25 cellular contexts compared by ENCODE assay signal in genomic region chr9:2285411-2285810, GRCh38.
A peak's percentile ranks its signal among the peaks of the same experiment; 100 is the strongest.
DNase-seq lines count a peak whose midpoint lies in the region; ATAC-seq, FAIRE-seq and TF ChIP-seq lines count a peak whose summit lies in the region.
"Had no signal": no experiment of that assay in that cellular context is flagged by ENCODE, and none has a peak within 500 bp of the region (broad histone marks: within the 10 kb centered on the region; RNA-seq: fewer than 3 reads in every experiment).

No MANE protein-coding gene starts in this region.

- peak overlapping the region; percentile 71; the same call in 1 of the 2 replicates for H2BK5ac ChIP-seq in H1 (ENCODE audit: low read depth, low read length)

- no peak for TF ChIP-seq POLR2A in H1 (IDR thresholded peaks at IDR 0.05; ENCODE audit: control extremely low read depth in 1 of 2, low read depth in 2 of 2, low read length in 2 of 2)

- no peaks in the 10 kb centered on the region; the same call in 1 of the 2 replicates for H3K23me2 ChIP-seq in H1 (ENCODE audit: low read depth, low read length)

- peaks cover 6 to 26% (median 17%) of the 10 kb centered on the region in 4 experiments; a peak in 5 of 7 replicates for H3K4me1 ChIP-seq in H1 (replicated peaks in 1 of 4; ENCODE audit: control insufficient read depth in 3 of 4, insufficient read depth in 4 of 4, low read length in 3 of 4)
- no peaks in the 10 kb centered on the region for H3K4me1 ChIP-seq in mucosa of descending colon (ENCODE audit: low read depth)
- no peaks in the 10 kb centered on the region for H3K4me1 ChIP-seq in tibial artery
- H3K4me1 ChIP-seq: left ventricle myocardium inferior, prostate gland, sigmoid colon had no signal

- no peak for TF ChIP-seq RAD21 in H1 (IDR thresholded peaks at IDR 0.05 in 1 of 2, conservative IDR thresholded peaks at IDR 0.05 in 1 of 2; ENCODE audit: low read depth in 2 of 2, low read length in 2 of 2)

- no peak for TF ChIP-seq EP300 in H1 (IDR thresholded peaks at IDR 0.05; ENCODE audit: borderline replicate concordance in 1 of 2, low read depth in 2 of 2, low read length in 2 of 2)

- H2AFZ ChIP-seq in H1 (ENCODE audit: low read length), result no peak overlapping the region
- H2AFZ ChIP-seq: GM23248 had no signal

- H3K4me2 ChIP-seq in H1 (ENCODE audit: insufficient read depth in 1 of 2, low read depth in 2 of 2, low read length in 2 of 2), result no peak overlapping the region

- no peak overlapping the region for H3K18ac ChIP-seq in H1 (ENCODE audit: extremely low read depth, low read length)

- H2BK12ac ChIP-seq in H1 (ENCODE audit: low read depth, low read length), result no peak overlapping the region

- H3K4ac ChIP-seq in H1 (replicated peaks; ENCODE audit: insufficient read length, low read depth, low read length), result no peak overlapping the region

- H3K4me3 ChIP-seq in H1 (ENCODE audit: extremely low read depth in 1 of 4, insufficient read depth in 2 of 4, low read depth in 3 of 4, low read length in 4 of 4) (no peak overlapping the region; a peak in 1 of 8 replicates), mucosa of descending colon (no peak overlapping the region), tibial artery (no peak overlapping the region)
- H3K4me3 ChIP-seq: GM23248, left ventricle myocardium inferior, prostate gland, sigmoid colon had no signal

- no peak for ATAC-seq in mucosa of descending colon
- no peak for ATAC-seq in HG03097 (IDR thresholded peaks at IDR 0.05; ENCODE audit: low FRiP score, unreplicated experiment)
- ATAC-seq: stimulated activated memory B cell treated with anti-CD40 and anti-IgM and Interleukin-4, amounts not matched to agents 10 μg/mL and 1 μg/mL and 100 μg/mL, for 72 hours had no signal

- POLR2A ChIA-PET in H1 (lab: Charles Lee; ENCODE audit: partially characterized antibody), result interaction anchor here (0.6 to 1.5 kb wide), 3 partner anchors 11 to 300 kb away, joined by 3 read pairs; no protein-coding TSS in a partner anchor

- intact Hi-C loops in mucosa of descending colon (cut with DNase I, micrococcal nuclease), result no loop called here
- intact Hi-C loops in tibial artery (cut with DNase I; ENCODE audit: low total_unique reads), result no loop called here

- no peaks in the 10 kb centered on the region for H4K20me1 ChIP-seq in H1 (replicated peaks in 1 of 2; ENCODE audit: control insufficient read depth in 1 of 2, insufficient read depth in 2 of 2, low read length in 2 of 2)

- H3K14ac ChIP-seq in H1 (ENCODE audit: insufficient read length), result no peak overlapping the region

- H3K9me3 ChIP-seq in H1 (ENCODE audit: insufficient read depth in 2 of 2, low read depth in 1 of 2, low read length in 1 of 2), result no peaks in the 10 kb centered on the region
- no peaks in the 10 kb centered on the region for H3K9me3 ChIP-seq in mucosa of descending colon
- H3K9me3 ChIP-seq in tibial artery, result no peaks in the 10 kb centered on the region
- H3K9me3 ChIP-seq: left ventricle myocardium inferior, prostate gland, sigmoid colon had no signal

- H4K5ac ChIP-seq in H1 (ENCODE audit: insufficient read length, low read depth, low read length), result no peak overlapping the region

- no peaks in the 10 kb centered on the region for H3K79me2 ChIP-seq in H1 (ENCODE audit: control insufficient read depth in 1 of 2, insufficient read depth in 2 of 2, low read length in 2 of 2)

- no peak overlapping the region for H2BK120ac ChIP-seq in H1 (replicated peaks; ENCODE audit: low read depth, low read length)

- H3K9ac ChIP-seq in H1 (replicated peaks in 1 of 4; ENCODE audit: extremely low read depth in 1 of 4, low read depth in 3 of 4, low read length in 3 of 4), result no peak overlapping the region
- H3K9ac ChIP-seq: GM23248 had no signal

- TF ChIP-seq CTCF in H1 (IDR thresholded peaks at IDR 0.05; ENCODE audit: control extremely low read depth in 1 of 3, insufficient read depth in 1 of 3, low read depth in 1 of 3, low read length in 3 of 3) (no peak), mucosa of descending colon (IDR thresholded peaks at IDR 0.05) (no peak), tibial artery (IDR thresholded peaks at IDR 0.05) (no peak)

- H3K36me3 ChIP-seq in H1 (ENCODE audit: control insufficient read depth in 2 of 4, insufficient read depth in 4 of 4, low read length in 3 of 4) (no peaks in the 10 kb centered on the region; a peak in 1 of 8 replicates), mucosa of descending colon (ENCODE audit: low read depth) (no peaks in the 10 kb centered on the region), tibial artery (no peaks in the 10 kb centered on the region)
- H3K36me3 ChIP-seq: left ventricle myocardium inferior, prostate gland, sigmoid colon had no signal

- FAIRE-seq in H1 (lab: Jason Lieb, UNC), result no peak
- FAIRE-seq: GM12892 had no signal

- WGBS in H1 (ENCODE audit: extremely low coverage in 1 of 2, insufficient coverage in 1 of 2, insufficient read length in 1 of 2, insufficient replicate concordance in 2 of 2, low coverage in 1 of 2, low lambda C conversion rate in 2 of 2, missing lambda C conversion rate in 1 of 2), 2 experiments, result 31% methylated on average over 2 of the region's 2 CpGs; no CpG with 5 or more reads in 1 of the 2 experiments

- H3K23ac ChIP-seq in H1 (ENCODE audit: insufficient read length), result no peak overlapping the region

- H2BK15ac ChIP-seq in H1 (ENCODE audit: low read length), result no peak overlapping the region

- no peaks in the 10 kb centered on the region for H3K79me1 ChIP-seq in H1 (ENCODE audit: low read depth, low read length)

- H4K91ac ChIP-seq in H1 (replicated peaks; ENCODE audit: insufficient read length, low read length), result no peak overlapping the region

- H4K8ac ChIP-seq in H1 (ENCODE audit: extremely low read depth, insufficient read depth, low read length), result no peak overlapping the region

- H3K27ac ChIP-seq in H1 (ENCODE audit: low read depth, low read length) (no peak overlapping the region), tibial artery (no peak overlapping the region)
- H3K27ac ChIP-seq: C4-2B, GM23248, HL-60, left ventricle myocardium inferior, prostate gland, sigmoid colon had no signal

- H3K56ac ChIP-seq in H1 (replicated peaks; ENCODE audit: insufficient read length, low read depth, low read length), result no peak overlapping the region

- CTCF ChIA-PET in H1 (lab: Charles Lee; ENCODE audit: partially characterized antibody), result interaction anchor here (0.6 to 2.1 kb wide), 3 partner anchors 10 to 414 kb away, joined by 3 to 7 read pairs (median 3); no protein-coding TSS in a partner anchor

- H2AK5ac ChIP-seq in H1 (ENCODE audit: low read depth, low read length), result no peak overlapping the region

- DNase-seq in COLO668 (lab: John Stamatoyannopoulos, UW; ENCODE audit: unreplicated experiment) (peak; percentile 60), HPDE6-E6E7 (ENCODE audit: extremely low spot score) (peak; percentile 65), NCI-H510A (lab: John Stamatoyannopoulos, UW) (peak; percentile 26), H1 (ENCODE audit: low read depth in 1 of 2, low spot score in 2 of 2) (no peak), mucosa of descending colon (no peak), kidney glomerular epithelial cell (lab: John Stamatoyannopoulos, UW) (no peak), tibial artery (no peak)
- DNase-seq: activated CD4-positive, alpha-beta T cell treated with anti-CD3 and anti-CD28 coated beads for 4 hours; activated CD8-positive, alpha-beta memory T cell treated with anti-CD3 and anti-CD28 coated beads for 24 hours; activated gamma-delta T cell treated with Interleukin-2 at 50 U/mL for 16 hours; activated T-cell treated with anti-CD3 and anti-CD28 coated beads, Interleukin-2, amount 50 U/mL, for 1 hour; GM23248; IMR-90; left ventricle myocardium inferior; NCI-H1092; Right ventricle myocardium superior; sigmoid colon; stimulated activated CD4-positive, alpha-beta T cell treated with anti-CD3 and anti-CD28 coated beads, Interleukin-4, amount 100 ng/mL, for 24 hours; T-helper 2 cell had no signal

- H2BK20ac ChIP-seq in H1 (ENCODE audit: low read length), result no peak overlapping the region

- no peaks in the 10 kb centered on the region for H3K27me3 ChIP-seq in H1 (replicated peaks in 1 of 4; ENCODE audit: control insufficient read depth in 3 of 4, extremely low read depth in 1 of 4, insufficient read depth in 3 of 4, low read length in 3 of 4)
- no peaks in the 10 kb centered on the region for H3K27me3 ChIP-seq in tibial artery
- H3K27me3 ChIP-seq: sigmoid colon had no signal

Comparison
In these comparisons a context has a peak if more than half of its experiments do, and no peak if none do; other contexts are left out.
1. DNase-seq: peak in COLO668 (single experiment), HPDE6-E6E7 (single experiment) and NCI-H510A (single experiment); none in H1 (0 of 2), mucosa of descending colon (0 of 3), kidney glomerular epithelial cell (single experiment) and tibial artery (0 of 2).